25 cellular contexts compared by ENCODE assay signal in the genomic region with DNA sequence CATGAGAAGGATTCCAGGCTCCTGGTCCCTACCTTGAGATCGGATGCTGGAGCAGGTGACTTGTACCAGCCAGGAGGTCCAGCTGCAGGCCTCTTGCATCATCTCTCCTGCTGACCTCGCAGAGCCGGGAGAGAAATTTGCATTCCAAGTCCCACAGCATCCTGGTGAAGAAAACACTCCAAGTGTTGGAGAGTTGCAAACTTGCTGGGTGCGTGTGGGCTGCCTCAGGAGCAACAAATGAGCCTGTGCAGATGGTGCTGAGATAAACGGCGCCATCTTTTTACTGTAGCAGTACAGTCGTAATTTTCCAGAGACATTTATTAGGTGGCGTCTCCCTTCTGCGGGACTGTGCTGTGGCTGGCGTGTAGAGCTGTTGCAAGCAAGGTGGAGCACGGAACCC. TPM values are rescaled to one million over a fixed set of nuclear protein-coding genes. Genes with fewer than 3 reads are reported as not detected.
"Had no signal": no experiment of that assay in that cellular context is flagged by ENCODE, and none has a peak within 500 bp of the region (broad histone marks: within the 10 kb centered on the region; RNA-seq: fewer than 3 reads in every experiment).

No MANE protein-coding gene starts in this region.

- DNase-seq: activated CD4-positive, alpha-beta T cell treated with anti-CD3 and anti-CD28 coated beads for 36 hours; activated CD4-positive, CD25-positive, alpha-beta regulatory T cell; activated naive CD4-positive, alpha-beta T cell; activated T-cell treated with anti-CD3 and anti-CD28 coated beads for 4 hours; activated T-cell treated with anti-CD3 and anti-CD28 coated beads, Interleukin-2, amount 50 U/mL, for 72 hours; effector memory CD4-positive, alpha-beta T cell; heart left ventricle; hypothalamus; immature natural killer cell; naive thymus-derived CD8-positive, alpha-beta T cell; retina; stimulated activated CD4-positive, alpha-beta T cell treated with anti-CD3 and anti-CD28 coated beads, Interleukin-1b, Interleukin-23, amount 100 ng/mL, for 48 hours; stimulated activated CD4-positive, alpha-beta T cell treated with anti-CD3 and anti-CD28 coated beads, Interleukin-4, amount 100 ng/mL, for 4 hours; stimulated activated CD8-positive, alpha-beta memory T cell treated with anti-CD3 and anti-CD28 coated beads, Interleukin-4, amount 100 ng/mL, for 48 hours; stomach; T-helper 1 cell; tibial artery had no signal

- H3K4me2 ChIP-seq: smooth muscle cell had no signal

- H3K27ac ChIP-seq: stomach, tibial artery had no signal

- H3K36me3 ChIP-seq: heart left ventricle, stomach, tibial artery had no signal

- H3K4me3 ChIP-seq: heart left ventricle, smooth muscle cell, stomach, tibial artery had no signal

- H3K9me3 ChIP-seq: heart left ventricle, stomach, tibial artery had no signal

- H3K27me3 ChIP-seq: tibial artery had no signal

- ATAC-seq: activated CD4-positive, alpha-beta T cell treated with anti-CD3 and anti-CD28 coated beads for 36 hours; activated naive CD4-positive, alpha-beta T cell treated with anti-CD3 and anti-CD28 coated beads, Interleukin-2, amount 50 U/mL, for 72 hours; activated T-cell treated with anti-CD3 and anti-CD28 coated beads, Interleukin-2, amount 50 U/mL, for 72 hours; naive thymus-derived CD8-positive, alpha-beta T cell; stimulated activated memory B cell treated with anti-CD40 and anti-IgM and Interleukin-4, amounts not matched to agents 10 μg/mL and 1 μg/mL and 100 μg/mL, for 72 hours had no signal

- FAIRE-seq: bronchial epithelial cell, colon had no signal

RNA-seq across cellular contexts. Expression of a gene that starts 32.1 kb away (rescaled TPM):
- total RNA-seq: mesothelial cell of epicardium, smooth muscle cell had no signal
- polyA plus RNA-seq: smooth muscle cell had no signal

RNA-seq across cellular contexts. Expression of a gene that starts 52.5 kb away (rescaled TPM):
- total RNA-seq: activated CD4-positive, alpha-beta T cell treated with anti-CD3 and anti-CD28 coated beads for 36 hours; activated naive CD4-positive, alpha-beta T cell treated with anti-CD3 and anti-CD28 coated beads, Interleukin-2, amount 50 U/mL, for 72 hours; activated T-cell treated with anti-CD3 and anti-CD28 coated beads, Interleukin-2, amount 50 U/mL, for 72 hours; bronchial epithelial cell; dermis blood vessel endothelial cell; mesothelial cell of epicardium; naive thymus-derived CD8-positive, alpha-beta T cell; osteoblast; smooth muscle cell had no signal
- polyA plus RNA-seq: immature natural killer cell; naive thymus-derived CD8-positive, alpha-beta T cell; smooth muscle cell had no signal
